Comparison of ENCODE assay signal across 8 cellular contexts in genomic region chr11:133163463-133164419, GRCh38.
DNase-seq lines count a peak whose midpoint lies in the region; ATAC-seq and TF ChIP-seq lines count a peak whose summit lies in the region.

No MANE protein-coding gene starts in this region.

- no peak for TF ChIP-seq EP300 in Ishikawa (IDR thresholded peaks at IDR 0.05; ENCODE audit: borderline replicate concordance)

- H3K27me3 ChIP-seq in foreskin keratinocyte, result no peaks in the 10 kb centered on the region

- TF ChIP-seq CTCF in foreskin keratinocyte (conservative IDR thresholded peaks at IDR 0.05), result peak; percentile 49

- no peaks in the 10 kb centered on the region for H3K4me1 ChIP-seq in foreskin keratinocyte

- ATAC-seq in GM19351 (IDR thresholded peaks at IDR 0.05; ENCODE audit: unreplicated experiment), result peak; percentile 92
- no peak for ATAC-seq in foreskin keratinocyte
- no peak for ATAC-seq in GM19035 (IDR thresholded peaks at IDR 0.05; ENCODE audit: unreplicated experiment)

- peak; percentile 44 for TF ChIP-seq RAD21 in Ishikawa (IDR thresholded peaks at IDR 0.05; ENCODE audit: low read depth)

- no peak overlapping the region for H3K27ac ChIP-seq in foreskin keratinocyte

- DNase-seq in DMS 273 (lab: John Stamatoyannopoulos, UW; ENCODE audit: unreplicated experiment), result peak; percentile 54
- peak; percentile 18 to 51 for DNase-seq in SHP77 (lab: John Stamatoyannopoulos, UW)
- peak in 1 of 2 donors; percentile 10 for DNase-seq in foreskin keratinocyte
- DNase-seq in putamen (ENCODE audit: low spot score), result peak; percentile 67
- no peak for DNase-seq in islet precursor cell

TF ChIP-seq in Ishikawa, 13 proteins besides CTCF, POLR2A, EP300 and RAD21:
- no peak for TF ChIP-seq CREB1 (IDR thresholded peaks at IDR 0.05; ENCODE audit: low read depth)
- no peak for TF ChIP-seq TAF1 (IDR thresholded peaks at IDR 0.05; ENCODE audit: low read depth)
- TF ChIP-seq EGR1 (IDR thresholded peaks at IDR 0.05), result no peak
- no peak for TF ChIP-seq USF1 (IDR thresholded peaks at IDR 0.05)
- TF ChIP-seq CEBPB (IDR thresholded peaks at IDR 0.05), result no peak
- no peak for TF ChIP-seq TCF12 (IDR thresholded peaks at IDR 0.05; ENCODE audit: low read depth)
- no peak for TF ChIP-seq TEAD4 (IDR thresholded peaks at IDR 0.05)
- TF ChIP-seq NFIC (IDR thresholded peaks at IDR 0.05), result no peak
- TF ChIP-seq REST (IDR thresholded peaks at IDR 0.05; ENCODE audit: low read depth), result no peak
- no peak for TF ChIP-seq YY1 (IDR thresholded peaks at IDR 0.05; ENCODE audit: low read depth)
- TF ChIP-seq ZBTB7A (IDR thresholded peaks at IDR 0.05; ENCODE audit: low read depth), result no peak
- TF ChIP-seq FOXM1 (IDR thresholded peaks at IDR 0.05; ENCODE audit: borderline replicate concordance, low read depth), result no peak
- TF ChIP-seq MAX (IDR thresholded peaks at IDR 0.05), result no peak
